Comparison of ENCODE assay signal across 1 cellular context in the genomic region with DNA sequence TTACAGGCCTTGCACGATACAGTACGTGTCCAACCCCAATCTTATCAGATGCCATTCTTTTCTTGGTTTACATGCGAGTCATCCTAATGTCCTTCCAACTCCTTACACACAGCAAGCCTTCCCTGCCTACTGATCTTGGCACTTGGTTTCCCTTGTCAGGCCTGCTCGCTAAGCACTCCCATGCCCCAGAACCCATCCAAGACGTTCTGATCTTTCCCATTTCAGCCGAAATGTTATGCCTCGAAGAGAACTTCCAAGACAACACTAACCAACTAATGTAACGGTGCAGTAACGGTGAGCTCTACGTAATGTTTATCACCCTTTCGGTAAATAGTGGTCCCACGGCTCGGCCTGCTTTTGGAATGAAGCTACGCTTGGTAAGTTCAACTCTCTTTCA.
TF ChIP-seq lines count a peak whose summit lies in the region.

No MANE protein-coding gene starts in this region.

TF ChIP-seq in HepG2, 621 proteins besides CTCF, POLR2A, EP300 and RAD21:
- TF ChIP-seq SIX1 (CRISPR knock-in tag; IDR thresholded peaks at IDR 0.05; ENCODE audit: borderline replicate concordance) (no peak), ZNF34 (CRISPR knock-in tag; IDR thresholded peaks at IDR 0.05; ENCODE audit: borderline replicate concordance) (0 out of 2 replicates have a peak, but pooled peaks have one; percentile 22), TFAP4 (IDR thresholded peaks at IDR 0.05; ENCODE audit: borderline replicate concordance, low read depth) (no peak), MEIS1 (CRISPR knock-in tag; IDR thresholded peaks at IDR 0.05; ENCODE audit: borderline replicate concordance) (0 out of 2 replicates have a peak, but pooled peaks have one; percentile 12), ZNF510 (CRISPR knock-in tag; IDR thresholded peaks at IDR 0.05; ENCODE audit: low read depth) (0 out of 2 replicates have a peak, but pooled peaks have one; percentile 19), SMAD1 (CRISPR knock-in tag; IDR thresholded peaks at IDR 0.05; ENCODE audit: borderline replicate concordance, low read depth) (0 out of 2 replicates have a peak, but pooled peaks have one; percentile 7), ZNF18 (CRISPR knock-in tag; IDR thresholded peaks at IDR 0.05; ENCODE audit: insufficient replicate concordance) (peak; percentile 34), BRCA1 (CRISPR knock-in tag; IDR thresholded peaks at IDR 0.05) (0 out of 2 replicates have a peak, but pooled peaks have one; percentile 3)
- TF ChIP-seq, protein P1, sequence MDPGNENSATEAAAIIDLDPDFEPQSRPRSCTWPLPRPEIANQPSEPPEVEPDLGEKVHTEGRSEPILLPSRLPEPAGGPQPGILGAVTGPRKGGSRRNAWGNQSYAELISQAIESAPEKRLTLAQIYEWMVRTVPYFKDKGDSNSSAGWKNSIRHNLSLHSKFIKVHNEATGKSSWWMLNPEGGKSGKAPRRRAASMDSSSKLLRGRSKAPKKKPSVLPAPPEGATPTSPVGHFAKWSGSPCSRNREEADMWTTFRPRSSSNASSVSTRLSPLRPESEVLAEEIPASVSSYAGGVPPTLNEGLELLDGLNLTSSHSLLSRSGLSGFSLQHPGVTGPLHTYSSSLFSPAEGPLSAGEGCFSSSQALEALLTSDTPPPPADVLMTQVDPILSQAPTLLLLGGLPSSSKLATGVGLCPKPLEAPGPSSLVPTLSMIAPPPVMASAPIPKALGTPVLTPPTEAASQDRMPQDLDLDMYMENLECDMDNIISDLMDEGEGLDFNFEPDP (CRISPR knock-in tag; conservative IDR thresholded peaks at IDR 0.05) = 0 out of 2 replicates have a peak, but pooled peaks have one; percentile 65
